Comparison of ENCODE assay signal across 10 cellular contexts in the genomic region with DNA sequence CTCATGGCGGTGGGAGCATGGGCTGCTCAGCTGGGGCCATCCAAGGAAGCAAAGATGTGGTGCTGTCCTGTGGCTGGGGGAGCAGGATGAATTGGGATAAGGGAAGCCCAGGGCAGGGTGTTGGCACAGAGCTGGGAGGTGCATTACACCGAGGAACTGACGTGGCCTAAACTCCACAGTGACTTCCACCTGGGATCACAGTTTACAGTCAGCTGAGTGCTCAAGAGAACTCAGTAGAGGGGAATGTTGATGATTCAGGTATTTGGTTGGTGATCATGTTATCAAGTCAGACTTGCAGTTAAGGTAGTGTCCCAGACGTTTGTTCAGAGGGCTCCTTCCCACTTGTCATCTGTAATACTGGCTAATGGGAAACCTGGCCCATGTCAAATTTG.
DNase-seq lines count a peak whose midpoint lies in the region; ATAC-seq and TF ChIP-seq lines count a peak whose summit lies in the region.
"Had no signal": no experiment of that assay in that cellular context is flagged by ENCODE, and none has a peak within 500 bp of the region (broad histone marks: within the 10 kb centered on the region; RNA-seq: fewer than 3 reads in every experiment).

No MANE protein-coding gene starts in this region.

- WGBS in mesenchymal stem cell = 95% methylated on average over 4 of the region's 4 CpGs

- H2AFZ ChIP-seq in mesenchymal stem cell (ENCODE audit: low read depth, low read length) = no peak overlapping the region

- no peaks in the 10 kb centered on the region for H3K27me3 ChIP-seq in mesenchymal stem cell (ENCODE audit: control insufficient read depth in 1 of 2, insufficient read depth in 1 of 2, low read length in 2 of 2)
- H3K27me3 ChIP-seq: spleen had no signal

- H3K27ac ChIP-seq in 22Rv1 (peak overlapping the region; percentile 48), cingulate gyrus (ENCODE audit: low read depth, low read length) (peak overlapping the region; percentile 12), mesenchymal stem cell (ENCODE audit: low read length, poor library complexity, severe bottlenecking) (no peak overlapping the region)

- TF ChIP-seq CTCF in 22Rv1 (IDR thresholded peaks at IDR 0.05) (no peak), HFFc6 (IDR thresholded peaks at IDR 0.05) (no peak)

- peaks cover 27% of the 10 kb centered on the region for H3K4me1 ChIP-seq in mesenchymal stem cell (ENCODE audit: control insufficient read depth, insufficient read depth, low read depth, low read length)

- peaks cover 42% of the 10 kb centered on the region for H3K79me1 ChIP-seq in mesenchymal stem cell (replicated peaks; ENCODE audit: low read length, poor library complexity, severe bottlenecking)

- H3K9me3 ChIP-seq in mesenchymal stem cell (ENCODE audit: control insufficient read depth, low read length) = no peaks in the 10 kb centered on the region
- H3K9me3 ChIP-seq: spleen had no signal

- H2BK120ac ChIP-seq in mesenchymal stem cell (ENCODE audit: low read depth, low read length) = no peak overlapping the region

- H3K36me3 ChIP-seq in mesenchymal stem cell (ENCODE audit: control insufficient read depth in 1 of 2, insufficient read depth in 2 of 2, low read depth in 1 of 2, low read length in 2 of 2) = peaks cover 10 to 17% of the 10 kb centered on the region in 2 experiments

- H3K4me3 Mint-ChIP-seq in HFFc6 = peak overlapping the region; percentile 42

- H3K14ac ChIP-seq in mesenchymal stem cell (ENCODE audit: low read length in 2 of 2) = peak overlapping the region in 1 of 2 experiments; percentile 35

- no peaks in the 10 kb centered on the region; the same call in 1 of the 2 replicates for H3K36me3 Mint-ChIP-seq in HFFc6 (ENCODE audit: low read depth)

- no peak overlapping the region for H4K91ac ChIP-seq in mesenchymal stem cell (ENCODE audit: low read length)

- peak overlapping the region; percentile 83 for H3K9ac ChIP-seq in mesenchymal stem cell (ENCODE audit: low read length)

- no peak overlapping the region for H3K18ac ChIP-seq in mesenchymal stem cell (ENCODE audit: low read depth in 1 of 2, low read length in 2 of 2)

- no peak overlapping the region for H3K4ac ChIP-seq in mesenchymal stem cell (ENCODE audit: low read depth in 1 of 2, low read length in 2 of 2)

- H3K4me2 ChIP-seq in mesenchymal stem cell (ENCODE audit: low read length, poor library complexity, severe bottlenecking) = no peak overlapping the region

- H3K4me1 Mint-ChIP-seq in HFFc6 (ENCODE audit: low read depth) = peaks cover 35% of the 10 kb centered on the region

- no peak overlapping the region for H2BK5ac ChIP-seq in mesenchymal stem cell (ENCODE audit: low read depth, low read length, poor library complexity, severe bottlenecking)

- no peak for ATAC-seq in HG03521 (IDR thresholded peaks at IDR 0.05; ENCODE audit: unreplicated experiment)
- ATAC-seq: activated CD4-positive, CD25-positive, alpha-beta regulatory T cell treated with anti-CD3 and anti-CD28 coated beads, Interleukin-2, amount 50 U/mL, for 24 hours had no signal

- H3K27ac Mint-ChIP-seq in HFFc6 = peak overlapping the region; percentile 68

- no peak overlapping the region for H4K8ac ChIP-seq in mesenchymal stem cell (ENCODE audit: low read length)

- H3K27me3 Mint-ChIP-seq in HFFc6 (ENCODE audit: insufficient read depth) = no peaks in the 10 kb centered on the region; the same call in 1 of the 2 replicates

- no peak overlapping the region for H3K4me3 ChIP-seq in mesenchymal stem cell (ENCODE audit: insufficient read depth in 1 of 2, low read depth in 1 of 2, low read length in 2 of 2)
- H3K4me3 ChIP-seq: spleen had no signal

- no peak for DNase-seq in HFFc6
- DNase-seq in mesenchymal stem cell = no peak
- DNase-seq in NCI-H128 (lab: John Stamatoyannopoulos, UW; ENCODE audit: unreplicated experiment) = no peak
- no peak for DNase-seq in GM19240 (ENCODE audit: insufficient read length, low spot score)
- no peak for DNase-seq in OCI-M1 (lab: John Stamatoyannopoulos, UW)
- DNase-seq: spleen had no signal

- peak overlapping the region in 1 of 2 experiments; percentile 91 for H3K23ac ChIP-seq in mesenchymal stem cell (ENCODE audit: low read length in 2 of 2)

- no peaks in the 10 kb centered on the region for H3K9me3 Mint-ChIP-seq in HFFc6

- no peak overlapping the region for H2BK15ac ChIP-seq in mesenchymal stem cell (ENCODE audit: low read depth, poor library complexity, severe bottlenecking)

- no peak overlapping the region for H2BK12ac ChIP-seq in mesenchymal stem cell (ENCODE audit: low read length in 2 of 2)

- no peak overlapping the region for H2AK5ac ChIP-seq in mesenchymal stem cell (ENCODE audit: low read length, severe bottlenecking)
